25 cellular contexts compared by ENCODE assay signal in the genomic region with DNA sequence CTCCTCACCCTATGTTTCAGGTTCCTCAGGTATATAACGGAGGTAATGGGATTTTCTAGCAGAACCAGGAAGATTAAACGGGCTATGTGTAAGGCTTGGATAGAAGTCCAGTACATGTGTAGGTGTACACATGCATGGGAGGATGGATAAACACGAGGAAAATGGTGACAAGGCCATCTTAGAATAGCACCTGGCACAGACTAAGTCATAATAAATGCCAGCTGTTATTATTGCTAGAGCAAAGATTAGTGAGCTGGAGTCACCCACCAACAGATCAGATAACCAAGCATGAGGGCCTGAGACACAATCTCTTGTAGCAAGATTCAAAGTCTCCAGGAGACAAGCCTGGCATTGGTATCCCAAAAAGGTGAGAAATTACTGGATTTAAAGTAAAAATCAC. TPM values are rescaled to one million over a fixed set of nuclear protein-coding genes. Genes with fewer than 3 reads are reported as not detected.
"Had no signal": no experiment of that assay in that cellular context is flagged by ENCODE, and none has a peak within 500 bp of the region (broad histone marks: within the 10 kb centered on the region; RNA-seq: fewer than 3 reads in every experiment).

No MANE protein-coding gene starts in this region.

- H3K4me1 ChIP-seq: adrenal gland, SJSA1 had no signal

- H3K36me3 ChIP-seq: adrenal gland, SJSA1 had no signal

- H3K27ac ChIP-seq: adrenal gland, SJSA1 had no signal

- H3K4me3 ChIP-seq: adrenal gland, SJSA1 had no signal

- H3K9me3 ChIP-seq: adrenal gland, SJSA1 had no signal

- DNase-seq: activated CD4-positive, alpha-beta T cell treated with anti-CD3 and anti-CD28 coated beads for 48 hours; activated CD4-positive, alpha-beta T cell treated with anti-CD3 and anti-CD28 coated beads, Interleukin-2, amount 50 U/mL, for 4 hours; activated CD4-positive, CD25-positive, alpha-beta regulatory T cell treated with anti-CD3 and anti-CD28 coated beads, Interleukin-2, amount 50 U/mL, for 72 hours; activated CD8-positive, alpha-beta memory T cell treated with anti-CD3 and anti-CD28 coated beads, Interleukin-2, amount 50 U/mL, for 48 hours; activated CD8-positive, alpha-beta T cell treated with anti-CD3 and anti-CD28 coated beads, Interleukin-2, amount 10 ng/mL, durations not matched to agents 7 days and 5 days; activated naive CD4-positive, alpha-beta T cell treated with anti-CD3 and anti-CD28 coated beads, Interleukin-2, amount 50 U/mL, for 16 hours; activated naive CD8-positive, alpha-beta T cell treated with anti-CD3 and anti-CD28 coated beads, Interleukin-2, amount 10 ng/mL, durations not matched to agents 7 days and 5 days; activated T-cell treated with anti-CD3 and anti-CD28 coated beads, Interleukin-2, amount 50 U/mL, for 1 hour; adrenal gland; anterior cingulate cortex; Kasumi-1; KBM-7; MV-4-11; NCI-H1092 treated with DMSO at 0.1 percent for 48 hours; NCI-H1417 treated with DMSO at 0.1 percent for 48 hours; NCI-H1694; NCI-H2029 treated with DMSO at 0.1 percent for 48 hours; NCI-H446; NCI-H526; NCI-H774; PC-3; SHP77; T-helper 17 cell; T-helper 9 cell had no signal

- H3K27me3 ChIP-seq: adrenal gland, SJSA1 had no signal

RNA-seq across cellular contexts. Expression of a gene that starts 21.1 kb away (rescaled TPM):
- total RNA-seq: activated CD8-positive, alpha-beta T cell treated with anti-CD3 and anti-CD28 coated beads, Interleukin-2, amount 10 ng/mL, durations not matched to agents 7 days and 5 days; activated naive CD8-positive, alpha-beta T cell treated with anti-CD3 and anti-CD28 coated beads, Interleukin-2, amount 10 ng/mL, durations not matched to agents 7 days and 5 days; T-helper 17 cell had no signal
